17 cellular contexts compared by ENCODE assay signal in genomic region chr19:38455031-38455430, GRCh38. TPM values are rescaled to one million over a fixed set of nuclear protein-coding genes. Genes with fewer than 3 reads are reported as not detected.
DNase-seq lines count a peak whose midpoint lies in the region; ATAC-seq, FAIRE-seq and TF ChIP-seq lines count a peak whose summit lies in the region.
"Had no signal": no experiment of that assay in that cellular context is flagged by ENCODE, and none has a peak within 500 bp of the region (broad histone marks: within the 10 kb centered on the region; RNA-seq: fewer than 3 reads in every experiment).

No MANE protein-coding gene starts in this region.

- H3K36me3 Mint-ChIP-seq in astrocyte (ENCODE audit: low read depth, unreplicated experiment) (peaks cover 1% of the 10 kb centered on the region), T-cell (no peaks in the 10 kb centered on the region)
- H3K36me3 Mint-ChIP-seq in activated CD4-positive, alpha-beta memory T cell treated with anti-CD3 and anti-CD28 coated beads, Interleukin-2, amount 10 ng/mL, durations not matched to agents 7 days and 5 days (ENCODE audit: low read depth), result no peaks in the 10 kb centered on the region

- H3K4me2 ChIP-seq in astrocyte (ENCODE audit: low read length), result no peak overlapping the region

- H3K27me3 ChIP-seq in astrocyte (ENCODE audit: insufficient read depth, low read length), result no peaks in the 10 kb centered on the region
- no peaks in the 10 kb centered on the region for H3K27me3 ChIP-seq in liver (ENCODE audit: control insufficient read depth in 4 of 4, insufficient read depth in 4 of 4, low read length in 3 of 4)
- H3K27me3 ChIP-seq: gastrocnemius medialis, tibial artery had no signal

- in situ Hi-C loops in KBM-7 (cut with MboI; ENCODE audit: low pct_unique_long_range_greater_than_20kb, low sequenced_read_pairs), result no loop called here

- H3K4me3 ChIP-seq in astrocyte (ENCODE audit: insufficient read depth, low read depth, low read length) (no peak overlapping the region), liver (ENCODE audit: low read depth in 1 of 3, low read length in 3 of 3) (no peak overlapping the region)
- H3K4me3 ChIP-seq: coronary artery, gastrocnemius medialis, tibial artery had no signal

- no peak for TF ChIP-seq RAD21 in liver (IDR thresholded peaks at IDR 0.05)

- H3K36me3 ChIP-seq in astrocyte (ENCODE audit: insufficient read depth, low read length), result no peaks in the 10 kb centered on the region
- H3K36me3 ChIP-seq in liver (ENCODE audit: control insufficient read depth in 4 of 4, insufficient read depth in 3 of 4, low read depth in 1 of 4, low read length in 3 of 4), result no peaks in the 10 kb centered on the region
- H3K36me3 ChIP-seq: tibial artery had no signal

- TF ChIP-seq CTCF in astrocyte (IDR thresholded peaks at IDR 0.05; ENCODE audit: insufficient read depth, low read depth, low read length) (no peak), liver (IDR thresholded peaks at IDR 0.05; ENCODE audit: low read depth, low read length, missing input control) (no peak)

- no peaks in the 10 kb centered on the region for H4K20me1 ChIP-seq in astrocyte (ENCODE audit: insufficient read depth, low read length)

- H3K9me3 Mint-ChIP-seq in astrocyte (ENCODE audit: unreplicated experiment), result no peaks in the 10 kb centered on the region
- H3K9me3 Mint-ChIP-seq in activated CD4-positive, alpha-beta memory T cell treated with anti-CD3 and anti-CD28 coated beads, Interleukin-2, amount 10 ng/mL, durations not matched to agents 7 days and 5 days, result no peaks in the 10 kb centered on the region
- H3K9me3 Mint-ChIP-seq in T-cell, result no peaks in the 10 kb centered on the region

- H3K4me1 Mint-ChIP-seq in astrocyte (ENCODE audit: low read depth, unreplicated experiment), result no peaks in the 10 kb centered on the region
- no peaks in the 10 kb centered on the region for H3K4me1 Mint-ChIP-seq in activated CD4-positive, alpha-beta memory T cell treated with anti-CD3 and anti-CD28 coated beads, Interleukin-2, amount 10 ng/mL, durations not matched to agents 7 days and 5 days
- H3K4me1 Mint-ChIP-seq in T-cell, result no peaks in the 10 kb centered on the region

- H3K79me2 ChIP-seq in astrocyte (ENCODE audit: insufficient read depth, low read length), result no peaks in the 10 kb centered on the region

- CTCF ChIA-PET in activated CD4-positive, alpha-beta memory T cell treated with anti-CD3 and anti-CD28 coated beads, Interleukin-2, amount 10 ng/mL, durations not matched to agents 7 days and 5 days (lab: Charles Lee), result no interaction called here
- CTCF ChIA-PET in T-cell (lab: Charles Lee), result no interaction called here

- no peak overlapping the region for H3K4me3 Mint-ChIP-seq in astrocyte (ENCODE audit: unreplicated experiment)
- H3K4me3 Mint-ChIP-seq in activated CD4-positive, alpha-beta memory T cell treated with anti-CD3 and anti-CD28 coated beads, Interleukin-2, amount 10 ng/mL, durations not matched to agents 7 days and 5 days, result no peak overlapping the region
- no peak overlapping the region for H3K4me3 Mint-ChIP-seq in T-cell

- WGBS in liver, result 53% methylated on average over 4 of the region's 4 CpGs

- ATAC-seq in HG02678 (IDR thresholded peaks at IDR 0.05; ENCODE audit: unreplicated experiment) (no peak), GM21786 (IDR thresholded peaks at IDR 0.05; ENCODE audit: unreplicated experiment) (no peak), T-cell (replicated peaks in 1 of 4) (no peak)
- ATAC-seq: gastrocnemius medialis, left colon had no signal

- DNase-seq in GM04504 (ENCODE audit: low read depth) (peak; percentile 1), KBM-7 (peak; percentile 44), astrocyte (ENCODE audit: low read depth) (peak; percentile 15), T-cell (no peak)
- no peak for DNase-seq in activated CD4-positive, alpha-beta memory T cell treated with anti-CD3 and anti-CD28 coated beads, Interleukin-2, amount 10 ng/mL, durations not matched to agents 7 days and 5 days
- DNase-seq: activated naive CD4-positive, alpha-beta T cell treated with anti-CD3 and anti-CD28 coated beads, Interleukin-2, amount 50 U/mL, for 16 hours; gastrocnemius medialis; HCEC 1CT; left colon; NCI-H187; occipital lobe; T-helper 1 cell; tibial artery had no signal

- H3K27me3 Mint-ChIP-seq in astrocyte (ENCODE audit: low read depth, unreplicated experiment), result peaks cover 22% of the 10 kb centered on the region
- peaks cover 2% of the 10 kb centered on the region for H3K27me3 Mint-ChIP-seq in activated CD4-positive, alpha-beta memory T cell treated with anti-CD3 and anti-CD28 coated beads, Interleukin-2, amount 10 ng/mL, durations not matched to agents 7 days and 5 days
- H3K27me3 Mint-ChIP-seq in T-cell, result peaks cover 7% of the 10 kb centered on the region in 2 donors

- no peak overlapping the region for H2AFZ ChIP-seq in astrocyte (ENCODE audit: low read depth, low read length)

- FAIRE-seq in astrocyte (lab: Jason Lieb, UNC), result no peak

- POLR2A ChIA-PET in activated CD4-positive, alpha-beta memory T cell treated with anti-CD3 and anti-CD28 coated beads, Interleukin-2, amount 10 ng/mL, durations not matched to agents 7 days and 5 days (lab: Charles Lee), result no interaction called here
- POLR2A ChIA-PET in T-cell (lab: Charles Lee), result no interaction called here

- H3K9ac ChIP-seq in astrocyte (ENCODE audit: low read length), result no peak overlapping the region
- no peak overlapping the region for H3K9ac ChIP-seq in liver (ENCODE audit: low read depth in 1 of 2, low read length in 2 of 2)

- H3K9me3 ChIP-seq in astrocyte (ENCODE audit: insufficient read depth, low read depth, low read length), result no peaks in the 10 kb centered on the region
- H3K9me3 ChIP-seq in liver (ENCODE audit: control insufficient read depth in 4 of 4, low read length in 3 of 4), result no peaks in the 10 kb centered on the region
- H3K9me3 ChIP-seq: gastrocnemius medialis, tibial artery had no signal

- H3K27ac ChIP-seq in astrocyte (ENCODE audit: low read depth, low read length) (no peak overlapping the region), liver (ENCODE audit: low read depth in 1 of 2, low read length in 2 of 2) (no peak overlapping the region)
- H3K27ac ChIP-seq: coronary artery, tibial artery had no signal

- H3K4me1 ChIP-seq in astrocyte (ENCODE audit: insufficient read depth, low read length), result no peaks in the 10 kb centered on the region
- no peaks in the 10 kb centered on the region for H3K4me1 ChIP-seq in liver (ENCODE audit: control insufficient read depth in 4 of 4, insufficient read depth in 4 of 4, low read length in 3 of 4)
- H3K4me1 ChIP-seq: gastrocnemius medialis, tibial artery had no signal

- H3K27ac Mint-ChIP-seq in astrocyte (ENCODE audit: unreplicated experiment) (no peak overlapping the region), T-cell (no peak overlapping the region)
- no peak overlapping the region for H3K27ac Mint-ChIP-seq in activated CD4-positive, alpha-beta memory T cell treated with anti-CD3 and anti-CD28 coated beads, Interleukin-2, amount 10 ng/mL, durations not matched to agents 7 days and 5 days

TF ChIP-seq in liver, 16 proteins besides CTCF, POLR2A, EP300 and RAD21:
- TF ChIP-seq EGR1 (IDR thresholded peaks at IDR 0.05; ENCODE audit: low read depth in 2 of 2), result no peak
- TF ChIP-seq REST (IDR thresholded peaks at IDR 0.05), result peak; percentile 98

RNA-seq across cellular contexts. Expression of gene RYR1, which starts 21.5 kb away (rescaled TPM):
- total RNA-seq in astrocyte, result 0.05 and 0.32 TPM in 2 replicates
- under 1 TPM; 0.33 to 0.70 TPM for total RNA-seq in liver
- polyA plus RNA-seq in liver, result under 1 TPM; 0.01 to 0.25 TPM
- 1 to 10 TPM; 2.6 to 3.9 TPM for total RNA-seq in activated CD4-positive, alpha-beta memory T cell treated with anti-CD3 and anti-CD28 coated beads, Interleukin-2, amount 10 ng/mL, durations not matched to agents 7 days and 5 days
- total RNA-seq in T-cell, result 1 to 10 TPM; 1.1 to 3.8 (median 2.9) TPM

RNA-seq across cellular contexts. Expression of gene RASGRP4, which starts 29.0 kb away (rescaled TPM):
- total RNA-seq in astrocyte, result not detected in 2 replicates
- 1 to 10 TPM; 1.9 to 2.4 TPM for total RNA-seq in liver
- 1 to 10 TPM in 1 of 2 donors, under 1 TPM in 1; 0.60 to 1.4 TPM for polyA plus RNA-seq in liver
- 10 to 100 TPM; 19.5 to 20.0 TPM for total RNA-seq in activated CD4-positive, alpha-beta memory T cell treated with anti-CD3 and anti-CD28 coated beads, Interleukin-2, amount 10 ng/mL, durations not matched to agents 7 days and 5 days
- under 1 TPM; 0.09 to 0.70 (median 0.26) TPM for total RNA-seq in T-cell

RNA-seq across cellular contexts. Expression of gene FAM98C, which starts 52.1 kb away (rescaled TPM):
- total RNA-seq in astrocyte (11.9 and 15.0 TPM in 2 replicates), liver (1 to 10 TPM; 4.2 to 7.1 TPM), T-cell (10 to 100 TPM; 31.9 to 62.1 (median 57.4) TPM)
- 1 to 10 TPM; 5.3 to 8.5 TPM for polyA plus RNA-seq in liver
- total RNA-seq in activated CD4-positive, alpha-beta memory T cell treated with anti-CD3 and anti-CD28 coated beads, Interleukin-2, amount 10 ng/mL, durations not matched to agents 7 days and 5 days, result 10 to 100 TPM; 34.7 to 36.5 TPM

Comparison
In these comparisons a context has a peak if more than half of its experiments do, and no peak if none do; other contexts are left out.
1. DNase-seq: peak in GM04504 (single experiment), KBM-7 (single experiment) and astrocyte (single experiment); none in activated CD4-positive, alpha-beta memory T cell treated with anti-CD3 and anti-CD28 coated beads, Interleukin-2, amount 10 ng/mL, durations not matched to agents 7 days and 5 days (single experiment) and T-cell (0 of 34).
2. RNA of gene RASGRP4, which starts 29.0 kb away (total RNA-seq): 19.5 to 20.0 TPM in activated CD4-positive, alpha-beta memory T cell treated with anti-CD3 and anti-CD28 coated beads, Interleukin-2, amount 10 ng/mL, durations not matched to agents 7 days and 5 days; 1.9 to 2.4 TPM in liver, 0.09 to 0.70 TPM in T-cell and not detected in astrocyte; every median in the first group is over 4 times any median in the second.